ENCODE assay signal across 29 cellular contexts in genomic region chr20:9573598-9573997, GRCh38. TPM values are rescaled to one million over a fixed set of nuclear protein-coding genes. Genes with fewer than 3 reads are reported as not detected.
DNase-seq lines count a peak whose midpoint lies in the region; ATAC-seq and TF ChIP-seq lines count a peak whose summit lies in the region.
"Had no signal": no experiment of that assay in that cellular context is flagged by ENCODE, and none has a peak within 500 bp of the region (broad histone marks: within the 10 kb centered on the region; RNA-seq: fewer than 3 reads in every experiment).

No MANE protein-coding gene starts in this region.

- H4K91ac ChIP-seq in mesenchymal stem cell (ENCODE audit: low read length), result no peak overlapping the region

- no peaks in the 10 kb centered on the region for H3K79me1 ChIP-seq in mesenchymal stem cell (replicated peaks; ENCODE audit: low read length, poor library complexity, severe bottlenecking)

- ATAC-seq in SK-N-SH treated with all-trans-retinoic acid at 6 μM for 48 hours (no peak), GM21360 (IDR thresholded peaks at IDR 0.05; ENCODE audit: unreplicated experiment) (no peak)
- ATAC-seq: A549; activated T-cell treated with anti-CD3 and anti-CD28 coated beads, Interleukin-2, amount 50 U/mL, for 72 hours; Panc1; sciatic nerve had no signal

- POLR2A ChIA-PET in SK-N-SH (lab: Yijun Ruan, JAX) (no interaction called here), OCI-LY7 (lab: Charles Lee) (interaction anchor here (1.2 kb wide), 1 partner anchor 9 kb away, joined by 4 read pairs; no protein-coding TSS in a partner anchor)

- H2BK15ac ChIP-seq in mesenchymal stem cell (ENCODE audit: low read depth, poor library complexity, severe bottlenecking), result no peak overlapping the region

- H3K27ac ChIP-seq in SK-N-SH (ENCODE audit: low read depth in 2 of 2, low read length in 1 of 2) (no peak overlapping the region; a peak in 1 of 4 replicates), mesenchymal stem cell (ENCODE audit: low read length, poor library complexity, severe bottlenecking) (no peak overlapping the region), OCI-LY7 (ENCODE audit: low read depth, low read length, poor library complexity, severe bottlenecking) (no peak overlapping the region)
- H3K27ac ChIP-seq: A549, parathyroid adenoma, stomach, transverse colon had no signal

- intact Hi-C loops in OCI-LY7 (cut with micrococcal nuclease; ENCODE audit: unreplicated experiment), result no loop called here

- peaks cover 21% of the 10 kb centered on the region for H3K27me3 Mint-ChIP-seq in nephron (ENCODE audit: low read depth)
- H3K27me3 Mint-ChIP-seq: activated naive CD4-positive, alpha-beta T cell treated with anti-CD3 and anti-CD28 coated beads, Interleukin-2, amount 10 ng/mL, durations not matched to agents 7 days and 5 days; central memory CD8-positive, alpha-beta T cell had no signal

- H3K4me3 ChIP-seq in SK-N-SH (ENCODE audit: low read depth in 2 of 2, low read length in 1 of 2), result no peak overlapping the region
- no peak overlapping the region for H3K4me3 ChIP-seq in mesenchymal stem cell (ENCODE audit: insufficient read depth in 1 of 2, low read depth in 1 of 2, low read length in 2 of 2)
- no peak overlapping the region for H3K4me3 ChIP-seq in OCI-LY7 (ENCODE audit: low read depth, low read length, poor library complexity, severe bottlenecking)
- H3K4me3 ChIP-seq: A549, HAP-1, stomach, transverse colon had no signal

- no peak overlapping the region for H2BK120ac ChIP-seq in mesenchymal stem cell (ENCODE audit: low read depth, low read length)

- CTCF ChIA-PET in SK-N-SH (lab: Yijun Ruan, JAX), result interaction anchor here (1.1 to 5.5 kb wide), 5 partner anchors 9 to 165 kb away, joined by 3 to 36 read pairs (median 6); no protein-coding TSS in a partner anchor
- CTCF ChIA-PET in OCI-LY7 (lab: Charles Lee; ENCODE audit: unreplicated experiment), result no interaction called here

- no peak overlapping the region for H3K9ac ChIP-seq in SK-N-SH
- no peak overlapping the region for H3K9ac ChIP-seq in mesenchymal stem cell (ENCODE audit: low read length)
- H3K9ac ChIP-seq: parathyroid adenoma had no signal

- H3K9me2 ChIP-seq in SK-N-SH, result no peaks in the 10 kb centered on the region
- H3K9me2 ChIP-seq in OCI-LY7 (ENCODE audit: insufficient read depth, low read length), result no peaks in the 10 kb centered on the region

- H2BK12ac ChIP-seq in mesenchymal stem cell (ENCODE audit: low read length in 2 of 2), result no peak overlapping the region

- H3K9me3 Mint-ChIP-seq in nephron, result no peaks in the 10 kb centered on the region
- H3K9me3 Mint-ChIP-seq: activated naive CD4-positive, alpha-beta T cell treated with anti-CD3 and anti-CD28 coated beads, Interleukin-2, amount 10 ng/mL, durations not matched to agents 7 days and 5 days had no signal

- H2AK5ac ChIP-seq in mesenchymal stem cell (ENCODE audit: low read length, severe bottlenecking), result no peak overlapping the region

- H3K23ac ChIP-seq in mesenchymal stem cell (ENCODE audit: low read length in 2 of 2), result no peak overlapping the region

- H2AFZ ChIP-seq in SK-N-SH (ENCODE audit: low read depth), result no peak overlapping the region
- H2AFZ ChIP-seq in mesenchymal stem cell (ENCODE audit: low read depth, low read length), result no peak overlapping the region
- H2AFZ ChIP-seq in OCI-LY7 (ENCODE audit: low read length), result no peak overlapping the region
- H2AFZ ChIP-seq: parathyroid adenoma had no signal

- H3K27me3 ChIP-seq in SK-N-SH (ENCODE audit: insufficient read depth) (no peaks in the 10 kb centered on the region), mesenchymal stem cell (ENCODE audit: control insufficient read depth in 1 of 2, insufficient read depth in 1 of 2, low read length in 2 of 2) (peaks cover 38 to 39% of the 10 kb centered on the region in 2 experiments)
- H3K27me3 ChIP-seq: stomach, transverse colon had no signal

- peaks cover 0 to 31% of the 10 kb centered on the region in 2 experiments; a peak in 2 of 4 replicates for H3K4me1 ChIP-seq in SK-N-SH (ENCODE audit: control insufficient read depth in 1 of 2, insufficient read depth in 2 of 2, low read depth in 1 of 2, low read length in 1 of 2)
- peaks cover 1% of the 10 kb centered on the region for H3K4me1 ChIP-seq in mesenchymal stem cell (ENCODE audit: control insufficient read depth, insufficient read depth, low read depth, low read length)
- H3K4me1 ChIP-seq in OCI-LY7 (ENCODE audit: insufficient read depth, low read length, poor library complexity, severe bottlenecking), result no peaks in the 10 kb centered on the region
- H3K4me1 ChIP-seq: A549, parathyroid adenoma, stomach, transverse colon had no signal

- no peak for TF ChIP-seq RAD21 in SK-N-SH (IDR thresholded peaks at IDR 0.05; ENCODE audit: low read length)

- no peak overlapping the region for H3K14ac ChIP-seq in mesenchymal stem cell (ENCODE audit: low read length in 2 of 2)

- BruUV-seq in OCI-LY7 (replicated peaks; lab: Mats Ljungman, UMichigan), result no TSS peak

- no peak overlapping the region for H4K8ac ChIP-seq in mesenchymal stem cell (ENCODE audit: low read length)

- H3K18ac ChIP-seq in mesenchymal stem cell (ENCODE audit: low read depth in 1 of 2, low read length in 2 of 2), result no peak overlapping the region

- TF ChIP-seq EP300 in SK-N-SH (IDR thresholded peaks at IDR 0.05; ENCODE audit: borderline replicate concordance in 1 of 2, low read depth in 1 of 2, low read length in 1 of 2), result no peak

- no peaks in the 10 kb centered on the region for H3K36me3 ChIP-seq in SK-N-SH (replicated peaks in 1 of 2; ENCODE audit: control insufficient read depth in 1 of 2, insufficient read depth in 2 of 2, low read length in 1 of 2)
- no peaks in the 10 kb centered on the region for H3K36me3 ChIP-seq in mesenchymal stem cell (ENCODE audit: control insufficient read depth in 1 of 2, insufficient read depth in 2 of 2, low read depth in 1 of 2, low read length in 2 of 2)
- no peaks in the 10 kb centered on the region for H3K36me3 ChIP-seq in OCI-LY7 (ENCODE audit: insufficient read depth, low read length)
- H3K36me3 ChIP-seq: HAP-1, stomach, transverse colon had no signal

- 67% methylated on average over 9 of the region's 9 CpGs for WGBS in SK-N-SH (ENCODE audit: low lambda C conversion rate)
- 42% methylated on average over 8 of the region's 9 CpGs for WGBS in mesenchymal stem cell

- no peak overlapping the region for H3K4ac ChIP-seq in mesenchymal stem cell (ENCODE audit: low read depth in 1 of 2, low read length in 2 of 2)

- peak overlapping the region; percentile 27 to 75 (median 43) for H3K27ac Mint-ChIP-seq in nephron
- H3K27ac Mint-ChIP-seq: activated naive CD4-positive, alpha-beta T cell treated with anti-CD3 and anti-CD28 coated beads, Interleukin-2, amount 10 ng/mL, durations not matched to agents 7 days and 5 days; activated T-cell treated with anti-CD3 and anti-CD28 coated beads, Interleukin-2, amount 50 U/mL, for 72 hours had no signal

- DNase-seq in SK-N-SH, result peak; percentile 26
- DNase-seq in cerebellum (ENCODE audit: low spot score), result peak; percentile 24
- DNase-seq in mesenchymal stem cell, result no peak
- no peak for DNase-seq in OCI-LY7 (ENCODE audit: low spot score)
- DNase-seq in activated T-cell treated with anti-CD3 and anti-CD28 coated beads, Interleukin-2, amount 50 U/mL, for 1 hour, result no peak
- DNase-seq: activated CD4-positive, alpha-beta T cell treated with anti-CD3 and anti-CD28 coated beads for 4 hours; activated naive CD4-positive, alpha-beta T cell treated with anti-CD3 and anti-CD28 coated beads, Interleukin-2, amount 10 ng/mL, durations not matched to agents 7 days and 5 days; activated T-cell treated with anti-CD3 and anti-CD28 coated beads, Interleukin-2, amount 50 U/mL, for 72 hours; effector CD8-positive, alpha-beta T cell; foreskin melanocyte; hippocampal formation; KG1; kidney; mammary epithelial cell; NCI-H187 treated with DMSO at 0.1 percent for 48 hours; NCI-H226; stomach; T-helper 1 cell; transverse colon had no signal

- H3K4me3 Mint-ChIP-seq in nephron, result no peak overlapping the region
- H3K4me3 Mint-ChIP-seq: activated naive CD4-positive, alpha-beta T cell treated with anti-CD3 and anti-CD28 coated beads, Interleukin-2, amount 10 ng/mL, durations not matched to agents 7 days and 5 days; activated T-cell treated with anti-CD3 and anti-CD28 coated beads, Interleukin-2, amount 50 U/mL, for 72 hours; central memory CD8-positive, alpha-beta T cell had no signal

- H3K9me3 ChIP-seq in SK-N-SH, result no peaks in the 10 kb centered on the region
- H3K9me3 ChIP-seq in mesenchymal stem cell (ENCODE audit: control insufficient read depth, low read length), result no peaks in the 10 kb centered on the region
- H3K9me3 ChIP-seq in OCI-LY7 (ENCODE audit: low read length), result no peaks in the 10 kb centered on the region
- H3K9me3 ChIP-seq: A549, HAP-1, stomach, transverse colon had no signal

- H3K4me2 ChIP-seq in SK-N-SH (no peak overlapping the region), mesenchymal stem cell (ENCODE audit: low read length, poor library complexity, severe bottlenecking) (no peak overlapping the region), OCI-LY7 (ENCODE audit: low read length) (no peak overlapping the region)
- H3K4me2 ChIP-seq: A549 had no signal

- TF ChIP-seq CTCF in SK-N-SH (IDR thresholded peaks at IDR 0.05), result no peak
- TF ChIP-seq CTCF in nephron (IDR thresholded peaks at IDR 0.05; ENCODE audit: unreplicated experiment in 3 of 3), result no peak
- no peak for TF ChIP-seq CTCF in OCI-LY7 (conservative IDR thresholded peaks at IDR 0.05; ENCODE audit: low read length)

- no peaks in the 10 kb centered on the region for H4K20me1 ChIP-seq in SK-N-SH (ENCODE audit: insufficient read depth)
- H4K20me1 ChIP-seq in OCI-LY7 (ENCODE audit: insufficient read depth, low read length), result no peaks in the 10 kb centered on the region

- H3K4me1 Mint-ChIP-seq in nephron, result peaks cover 32% of the 10 kb centered on the region
- H3K4me1 Mint-ChIP-seq: activated naive CD4-positive, alpha-beta T cell treated with anti-CD3 and anti-CD28 coated beads, Interleukin-2, amount 10 ng/mL, durations not matched to agents 7 days and 5 days; central memory CD8-positive, alpha-beta T cell had no signal

- H2BK5ac ChIP-seq in mesenchymal stem cell (ENCODE audit: low read depth, low read length, poor library complexity, severe bottlenecking), result no peak overlapping the region

- H3F3A ChIP-seq in SK-N-SH (replicated peaks; ENCODE audit: insufficient read depth), result no peaks in the 10 kb centered on the region

- H3K79me2 ChIP-seq in SK-N-SH (ENCODE audit: insufficient read depth) (no peaks in the 10 kb centered on the region), OCI-LY7 (ENCODE audit: insufficient read depth, low read depth, low read length) (no peaks in the 10 kb centered on the region)
- H3K79me2 ChIP-seq: parathyroid adenoma had no signal

- H3K36me3 Mint-ChIP-seq in nephron (ENCODE audit: low read depth), result no peaks in the 10 kb centered on the region
- H3K36me3 Mint-ChIP-seq: activated naive CD4-positive, alpha-beta T cell treated with anti-CD3 and anti-CD28 coated beads, Interleukin-2, amount 10 ng/mL, durations not matched to agents 7 days and 5 days had no signal

RNA-seq across cellular contexts. Expression of gene LAMP5, which starts 59.2 kb away (rescaled TPM):
- 4.8 and 10.1 TPM in 2 replicates for polyA plus RNA-seq in SK-N-SH (2012; rRNA removed)
- polyA plus RNA-seq in SK-N-SH (2012; cell fraction: cytosol; rRNA removed), result 7.1 and 11.5 TPM in 2 replicates
- 5.4 and 8.7 TPM in 2 replicates for polyA plus RNA-seq in SK-N-SH (2012; cell fraction: nucleus; rRNA removed)
- 4.4 TPM for total RNA-seq in cerebellum
- polyA plus RNA-seq in mesenchymal stem cell (2013, experiment 1 of 2), result not detected
- not detected for polyA plus RNA-seq in mesenchymal stem cell (2013, experiment 2 of 2)
- not detected in 2 replicates for total RNA-seq in OCI-LY7 (2014; rRNA removed; shearing (Covaris generic))
- total RNA-seq in OCI-LY7 (2022), result not detected in 2 replicates
- total RNA-seq: activated T-cell treated with anti-CD3 and anti-CD28 coated beads, Interleukin-2, amount 50 U/mL, for 72 hours; Daoy; mammary epithelial cell had no signal

Comparison
In these comparisons a context has a peak if more than half of its experiments do, and no peak if none do; other contexts are left out.
1. DNase-seq: peak in SK-N-SH (single experiment) and cerebellum (single experiment); none in mesenchymal stem cell (single experiment), OCI-LY7 (single experiment) and activated T-cell treated with anti-CD3 and anti-CD28 coated beads, Interleukin-2, amount 50 U/mL, for 1 hour (single experiment).